9 cellular contexts compared by ENCODE assay signal in the genomic region with DNA sequence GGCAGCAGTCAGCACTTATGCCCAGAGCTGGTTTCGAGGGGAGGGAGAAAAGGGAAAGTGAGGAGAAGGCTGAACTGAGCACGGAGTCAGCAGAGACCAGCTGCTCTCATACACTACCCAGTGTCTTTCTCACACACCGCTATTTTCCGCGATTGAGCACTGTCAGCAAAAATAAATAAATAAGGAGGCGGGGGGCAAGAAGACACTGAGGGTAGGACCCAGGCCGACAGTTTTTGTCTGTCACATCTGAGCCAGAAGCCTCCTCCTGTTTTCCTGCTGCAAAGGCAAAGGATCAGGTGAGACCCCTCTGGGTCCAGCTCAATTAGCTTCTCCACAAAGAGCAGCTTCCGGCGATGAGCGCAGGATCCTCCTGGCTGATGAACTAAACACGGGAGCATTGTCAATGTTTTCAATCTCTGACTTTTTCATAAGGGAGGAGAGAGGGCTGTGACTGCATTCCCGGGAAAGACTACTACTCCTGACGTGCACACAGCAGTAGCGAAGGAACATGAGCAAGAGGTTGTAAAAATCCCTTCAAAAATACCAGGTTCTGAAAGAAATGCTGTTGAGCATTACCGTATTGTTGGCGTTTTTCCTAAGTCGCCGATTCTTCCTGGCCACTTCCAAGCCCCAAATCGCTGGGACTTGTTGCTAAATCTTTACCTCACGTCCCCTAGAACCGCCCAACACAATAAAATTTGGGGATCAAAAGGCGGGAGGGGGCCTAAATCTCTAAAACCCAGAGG. TPM values are rescaled to one million over a fixed set of nuclear protein-coding genes. Genes with fewer than 3 reads are reported as not detected.
DNase-seq lines count a peak whose midpoint lies in the region; ATAC-seq and TF ChIP-seq lines count a peak whose summit lies in the region.
"Had no signal": no experiment of that assay in that cellular context is flagged by ENCODE, and none has a peak within 500 bp of the region (broad histone marks: within the 10 kb centered on the region; RNA-seq: fewer than 3 reads in every experiment).

No MANE protein-coding gene starts in this region.

- TF ChIP-seq POLR2A in spleen (IDR thresholded peaks at IDR 0.05), result no peak

- intact Hi-C loops in spleen (cut with DNase I; ENCODE audit: low total_unique reads), result no loop called here

- H3K27me3 ChIP-seq in spleen (replicated peaks in 1 of 7), result peaks cover 0 to 93% (median 51%) of the 10 kb centered on the region in 7 donors

- H3K36me3 ChIP-seq in ES-I3 (ENCODE audit: insufficient read depth, low read length) (no peaks in the 10 kb centered on the region), spleen (no peaks in the 10 kb centered on the region)

- H3K4me3 ChIP-seq in iPS-18c (ENCODE audit: insufficient read depth, low read depth, low read length), result peak overlapping the region; percentile 66
- peak overlapping the region in 7 of 8 donors; percentile 49 to 79 (median 65) for H3K4me3 ChIP-seq in spleen

- H3K4me1 ChIP-seq in ES-I3 (ENCODE audit: insufficient read depth, low read length) (no peaks in the 10 kb centered on the region; the same call in 1 of the 2 replicates), spleen (peaks cover 3 to 27% (median 24%) of the 10 kb centered on the region in 6 donors)

- 7 to 14% (median 11%) methylated on average over 22 of the region's 22 CpGs for WGBS in spleen, 5 donors

- H3K9me3 ChIP-seq in ES-I3 (ENCODE audit: control insufficient read depth, insufficient read depth, low read length) (no peaks in the 10 kb centered on the region), iPS-18c (ENCODE audit: control insufficient read depth, insufficient read depth, low read length) (no peaks in the 10 kb centered on the region), spleen (no peaks in the 10 kb centered on the region)

- DNase-seq in NCI-H146 (lab: John Stamatoyannopoulos, UW) (peak; percentile 54), amniotic epithelial cell (ENCODE audit: low read depth) (peak; percentile 58), spleen (no peak)

- H3K27ac ChIP-seq in spleen, result peak overlapping the region in 1 of 8 donors; percentile 53

- no peak for TF ChIP-seq CTCF in spleen (IDR thresholded peaks at IDR 0.05 in 8 of 11, conservative IDR thresholded peaks at IDR 0.05 in 3 of 11)

- peak overlapping the region; percentile 59 for H3K9ac ChIP-seq in ES-I3 (ENCODE audit: low read depth, low read length)

- ATAC-seq in GM21390 (IDR thresholded peaks at IDR 0.05; ENCODE audit: unreplicated experiment), result no peak
- no peak for ATAC-seq in GM19397 (IDR thresholded peaks at IDR 0.05; ENCODE audit: unreplicated experiment)
- no peak for ATAC-seq in HG03342 (IDR thresholded peaks at IDR 0.05; ENCODE audit: unreplicated experiment)

RNA-seq across cellular contexts. Expression of a gene that starts 1.2 kb away (rescaled TPM):
- total RNA-seq in spleen, result 1 to 10 TPM in 1 of 7 donors, under 1 TPM in 5, not detected in 1; 0.32 to 1.0 (median 0.51) TPM
- polyA plus RNA-seq in spleen, result under 1 TPM; 0.09 to 0.51 (median 0.09) TPM
- total RNA-seq: T-helper 1 cell treated with Interleukin-12 subunit alpha and Interleukin-12 subunit beta and Interleukin-4 antibody, amounts not matched to agents 30 ng/mL and 1 ng/mL, for 36 hours had no signal
